19 cellular contexts compared by ENCODE assay signal in genomic region chr2:75565523-75566449, GRCh38. TPM values are rescaled to one million over a fixed set of nuclear protein-coding genes. Genes with fewer than 3 reads are reported as not detected.
DNase-seq lines count a peak whose midpoint lies in the region; TF ChIP-seq lines count a peak whose summit lies in the region.
"Had no signal": no experiment of that assay in that cellular context is flagged by ENCODE, and none has a peak within 500 bp of the region (broad histone marks: within the 10 kb centered on the region; RNA-seq: fewer than 3 reads in every experiment).

No MANE protein-coding gene starts in this region.

- H3K36me3 Mint-ChIP-seq in HFFc6 (ENCODE audit: low read depth) (no peaks in the 10 kb centered on the region; the same call in 1 of the 2 replicates), chondrocyte (ENCODE audit: low read depth) (no peaks in the 10 kb centered on the region)
- H3K36me3 Mint-ChIP-seq: neural progenitor cell had no signal

- no peak overlapping the region for H3K4me3 ChIP-seq in mesenchymal stem cell (ENCODE audit: insufficient read depth in 1 of 2, low read depth in 1 of 2, low read length in 2 of 2)
- H3K4me3 ChIP-seq: neural progenitor cell, testis had no signal

- H3K27ac Mint-ChIP-seq in HFFc6: no peak overlapping the region; the same call in 1 of the 2 replicates
- H3K27ac Mint-ChIP-seq in chondrocyte (ENCODE audit: unreplicated experiment): peak overlapping the region; percentile 66
- H3K27ac Mint-ChIP-seq: activated CD4-positive, alpha-beta T cell treated with anti-CD3 and anti-CD28 coated beads, Interleukin-2, amount 10 ng/mL, durations not matched to agents 7 days and 5 days had no signal

- no peak overlapping the region; the same call in 1 of the 2 replicates for H3K4me3 Mint-ChIP-seq in HFFc6
- H3K4me3 Mint-ChIP-seq in chondrocyte (ENCODE audit: unreplicated experiment): no peak overlapping the region
- H3K4me3 Mint-ChIP-seq: activated CD4-positive, alpha-beta T cell treated with anti-CD3 and anti-CD28 coated beads, Interleukin-2, amount 10 ng/mL, durations not matched to agents 7 days and 5 days; neural progenitor cell had no signal

- peaks cover 25% of the 10 kb centered on the region for H3K4me1 ChIP-seq in mesenchymal stem cell (ENCODE audit: control insufficient read depth, insufficient read depth, low read depth, low read length)

- WGBS in mesenchymal stem cell: 83% methylated on average over 5 of the region's 7 CpGs

- H2BK15ac ChIP-seq in mesenchymal stem cell (ENCODE audit: low read depth, poor library complexity, severe bottlenecking): no peak overlapping the region

- H3K9ac ChIP-seq in mesenchymal stem cell (ENCODE audit: low read length): no peak overlapping the region
- H3K9ac ChIP-seq: neural progenitor cell had no signal

- H2BK5ac ChIP-seq in mesenchymal stem cell (ENCODE audit: low read depth, low read length, poor library complexity, severe bottlenecking): no peak overlapping the region

- H3K27ac ChIP-seq in mesenchymal stem cell (ENCODE audit: low read length, poor library complexity, severe bottlenecking): peak overlapping the region; percentile 54
- H3K27ac ChIP-seq: neural progenitor cell, testis had no signal

- H4K91ac ChIP-seq in mesenchymal stem cell (ENCODE audit: low read length): no peak overlapping the region

- H2BK12ac ChIP-seq in mesenchymal stem cell (ENCODE audit: low read length in 2 of 2): no peak overlapping the region

- H3K27me3 Mint-ChIP-seq in HFFc6 (ENCODE audit: insufficient read depth) (no peaks in the 10 kb centered on the region; the same call in 1 of the 2 replicates), chondrocyte (ENCODE audit: low read depth) (no peaks in the 10 kb centered on the region)

- H3K4ac ChIP-seq in mesenchymal stem cell (ENCODE audit: low read depth in 1 of 2, low read length in 2 of 2): no peak overlapping the region

- peaks cover 13% of the 10 kb centered on the region for H3K79me1 ChIP-seq in mesenchymal stem cell (replicated peaks; ENCODE audit: low read length, poor library complexity, severe bottlenecking)

- H3K36me3 ChIP-seq in mesenchymal stem cell (ENCODE audit: control insufficient read depth in 1 of 2, insufficient read depth in 2 of 2, low read depth in 1 of 2, low read length in 2 of 2): no peaks in the 10 kb centered on the region
- H3K36me3 ChIP-seq: neural progenitor cell had no signal

- no peaks in the 10 kb centered on the region for H3K9me3 Mint-ChIP-seq in HFFc6
- no peaks in the 10 kb centered on the region for H3K9me3 Mint-ChIP-seq in chondrocyte (ENCODE audit: low read depth)
- H3K9me3 Mint-ChIP-seq: activated CD4-positive, alpha-beta T cell treated with anti-CD3 and anti-CD28 coated beads, Interleukin-2, amount 10 ng/mL, durations not matched to agents 7 days and 5 days; neural progenitor cell had no signal

- no peak overlapping the region for H3K4me2 ChIP-seq in mesenchymal stem cell (ENCODE audit: low read length, poor library complexity, severe bottlenecking)
- H3K4me2 ChIP-seq: neural progenitor cell had no signal

- H2AK5ac ChIP-seq in mesenchymal stem cell (ENCODE audit: low read length, severe bottlenecking): peak overlapping the region; percentile 70

- H3K18ac ChIP-seq in mesenchymal stem cell (ENCODE audit: low read depth in 1 of 2, low read length in 2 of 2): no peak overlapping the region

- TF ChIP-seq CTCF in HFFc6 (IDR thresholded peaks at IDR 0.05) (no peak), chondrocyte (IDR thresholded peaks at IDR 0.05) (no peak)

- H2BK120ac ChIP-seq in mesenchymal stem cell (ENCODE audit: low read depth, low read length): no peak overlapping the region

- no peak overlapping the region for H4K8ac ChIP-seq in mesenchymal stem cell (ENCODE audit: low read length)

- H3K9me3 ChIP-seq in mesenchymal stem cell (ENCODE audit: control insufficient read depth, low read length): no peaks in the 10 kb centered on the region
- H3K9me3 ChIP-seq: testis had no signal

- no peak overlapping the region for H3K23ac ChIP-seq in mesenchymal stem cell (ENCODE audit: low read length in 2 of 2)

- H3K4me1 Mint-ChIP-seq in HFFc6 (ENCODE audit: low read depth) (peaks cover 43% of the 10 kb centered on the region), chondrocyte (ENCODE audit: low read depth) (peaks cover 37% of the 10 kb centered on the region)

- no peak overlapping the region for H2AFZ ChIP-seq in mesenchymal stem cell (ENCODE audit: low read depth, low read length)
- H2AFZ ChIP-seq: neural progenitor cell had no signal

- no peak overlapping the region for H3K14ac ChIP-seq in mesenchymal stem cell (ENCODE audit: low read length in 2 of 2)

- peak; percentile 76 for DNase-seq in EH (ENCODE audit: low read depth)
- peak; percentile 28 for DNase-seq in HFFc6
- no peak for DNase-seq in chondrocyte (ENCODE audit: low spot score)
- peak; percentile 32 for DNase-seq in mesenchymal stem cell
- DNase-seq in COLO829 (ENCODE audit: low spot score): no peak
- no peak for DNase-seq in HCEC 1CT
- DNase-seq in activated CD4-positive, CD25-positive, alpha-beta regulatory T cell treated with anti-CD3 and anti-CD28 coated beads, Interleukin-2, amount 50 U/mL, for 72 hours: no peak
- DNase-seq: activated CD4-positive, alpha-beta T cell treated with anti-CD3 and anti-CD28 coated beads, Interleukin-2, amount 10 ng/mL, durations not matched to agents 7 days and 5 days; activated T-cell treated with anti-CD3 and anti-CD28 coated beads for 4 hours; amygdala; C1 segment of cervical spinal cord; effector memory CD4-positive, alpha-beta T cell; left cardiac atrium; midbrain; NCI-H1092; NCI-H2171; NK-92 treated with Interleukin-12 subunit alpha and Interleukin-12 subunit beta, amount 100 ng/mL, for 24 hours; testis had no signal

- no peaks in the 10 kb centered on the region for H3K27me3 ChIP-seq in mesenchymal stem cell (ENCODE audit: control insufficient read depth in 1 of 2, insufficient read depth in 1 of 2, low read length in 2 of 2)
- H3K27me3 ChIP-seq: testis had no signal

RNA-seq across cellular contexts. Expression of gene EVA1A, which starts 5.0 kb away (rescaled TPM):
- 10 to 100 TPM; 61.7 to 75.2 (median 68.8) TPM for total RNA-seq in HFFc6 (2021; fragmentation: NEBNext Ultra II Directional; extraction: Animal tissue kit (Norgen Biotek cat#: 25700))
- 19.8 to 27.3 TPM (median 20.9 TPM) in 3 replicates for total RNA-seq in chondrocyte
- polyA plus RNA-seq in mesenchymal stem cell (2013, experiment 1 of 2): 27.8 TPM
- polyA plus RNA-seq in mesenchymal stem cell (2013, experiment 2 of 2): 27.9 TPM

Comparison
In these comparisons a context has a peak if more than half of its experiments do, and no peak if none do; other contexts are left out.
1. DNase-seq: peak in EH (single experiment), HFFc6 (single experiment) and mesenchymal stem cell (single experiment); none in chondrocyte (single experiment), COLO829 (single experiment), HCEC 1CT (single experiment) and activated CD4-positive, CD25-positive, alpha-beta regulatory T cell treated with anti-CD3 and anti-CD28 coated beads, Interleukin-2, amount 50 U/mL, for 72 hours (single experiment).